Comparison of ENCODE assay signal across 16 cellular contexts in the genomic region with DNA sequence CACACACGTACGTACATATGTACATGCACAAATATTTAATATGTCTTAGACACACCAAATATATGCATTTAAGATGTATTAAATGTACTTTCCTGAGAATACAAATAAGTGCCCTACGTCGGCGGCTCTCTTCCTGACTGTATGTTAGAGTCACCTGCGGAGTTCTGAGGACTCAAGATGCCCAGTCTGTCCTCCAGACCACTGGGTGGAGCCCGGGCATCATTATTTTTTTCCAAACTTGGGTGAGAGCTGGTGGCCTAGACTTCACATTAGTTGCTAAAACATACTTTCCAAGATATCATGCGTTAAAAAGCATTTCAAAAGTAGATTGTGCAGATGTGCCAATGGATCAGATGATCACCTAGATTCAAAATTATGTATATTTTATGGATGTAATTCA. TPM values are rescaled to one million over a fixed set of nuclear protein-coding genes. Genes with fewer than 3 reads are reported as not detected.
DNase-seq lines count a peak whose midpoint lies in the region; ATAC-seq and TF ChIP-seq lines count a peak whose summit lies in the region.
"Had no signal": no experiment of that assay in that cellular context is flagged by ENCODE, and none has a peak within 500 bp of the region (broad histone marks: within the 10 kb centered on the region; RNA-seq: fewer than 3 reads in every experiment).

No MANE protein-coding gene starts in this region.

- no peak overlapping the region for H2AFZ ChIP-seq in hepatocyte
- H2AFZ ChIP-seq: GM23248 had no signal

- intact Hi-C loops in CD4-positive, alpha-beta memory T cell (cut with micrococcal nuclease): loop anchor here (1.0 to 10.0 kb wide), 6 partner anchors 34 to 656 kb away; no protein-coding TSS in a partner anchor
- intact Hi-C loops in activated CD8-positive, alpha-beta T cell treated with anti-CD3 and anti-CD28 coated beads for 36 hours (cut with micrococcal nuclease): loop anchor here (5.0 kb wide), 1 partner anchor 336 kb away; no protein-coding TSS in a partner anchor
- intact Hi-C loops in dorsolateral prefrontal cortex (cut with DNase I): loop anchor here in 1 of 2 donors (10.0 kb wide), 1 partner anchor 114 kb away; no protein-coding TSS in a partner anchor

- no peak for TF ChIP-seq CTCF in activated CD8-positive, alpha-beta T cell treated with anti-CD3 and anti-CD28 coated beads for 36 hours (IDR thresholded peaks at IDR 0.05)
- TF ChIP-seq CTCF in hepatocyte (IDR thresholded peaks at IDR 0.05; ENCODE audit: poor library complexity) (no peak), dorsolateral prefrontal cortex (IDR thresholded peaks at IDR 0.05 in 54 of 56, conservative IDR thresholded peaks at IDR 0.05 in 2 of 56; ENCODE audit: low read depth in 1 of 56, partially characterized antibody in 56 of 56) (no peak)

- peaks cover 36 to 61% (median 54%) of the 10 kb centered on the region in 4 donors for H3K4me1 Mint-ChIP-seq in CD4-positive, alpha-beta memory T cell
- H3K4me1 Mint-ChIP-seq in activated CD8-positive, alpha-beta T cell treated with anti-CD3 and anti-CD28 coated beads for 36 hours (ENCODE audit: low read depth): peaks cover 58% of the 10 kb centered on the region

- CTCF ChIA-PET in CD4-positive, alpha-beta memory T cell (lab: Charles Lee; ENCODE audit: partially characterized antibody): interaction anchor here (1.1 to 6.3 kb wide), 11 partner anchors 10 to 119 kb away, joined by 3 to 71 read pairs (median 5); no protein-coding TSS in a partner anchor
- CTCF ChIA-PET in activated CD8-positive, alpha-beta T cell treated with anti-CD3 and anti-CD28 coated beads for 36 hours (lab: Charles Lee): interaction anchor here (0.6 to 3.6 kb wide), 7 partner anchors 60 to 117 kb away, joined by 3 to 23 read pairs (median 4); no protein-coding TSS in a partner anchor

- ATAC-seq in activated CD8-positive, alpha-beta T cell treated with anti-CD3 and anti-CD28 coated beads for 36 hours: no peak
- ATAC-seq: SK-N-SH treated with all-trans-retinoic acid at 6 μM for 48 hours had no signal

- H3K27me3 ChIP-seq in CD4-positive, alpha-beta memory T cell (ENCODE audit: insufficient read depth, low read length): no peaks in the 10 kb centered on the region
- H3K27me3 ChIP-seq in hepatocyte: peaks cover 4% of the 10 kb centered on the region
- H3K27me3 ChIP-seq in dorsolateral prefrontal cortex: peaks cover 0 to 5% (median 0%) of the 10 kb centered on the region in 45 donors
- H3K27me3 ChIP-seq: ovary, sigmoid colon had no signal

- peak overlapping the region in 7 of 8 donors; percentile 77 to 99 (median 95) for H3K4me3 Mint-ChIP-seq in CD4-positive, alpha-beta memory T cell
- H3K4me3 Mint-ChIP-seq in activated CD8-positive, alpha-beta T cell treated with anti-CD3 and anti-CD28 coated beads for 36 hours: peak overlapping the region; percentile 96

- H3K9me3 ChIP-seq in CD4-positive, alpha-beta memory T cell (ENCODE audit: control insufficient read depth in 1 of 2, low read length in 2 of 2): no peaks in the 10 kb centered on the region
- no peaks in the 10 kb centered on the region for H3K9me3 ChIP-seq in hepatocyte (ENCODE audit: low read depth)
- H3K9me3 ChIP-seq: ovary, sigmoid colon, thoracic aorta had no signal

- POLR2A ChIA-PET in CD4-positive, alpha-beta memory T cell (lab: Charles Lee; ENCODE audit: partially characterized antibody): interaction anchor here (1.5 to 4.7 kb wide), 5 partner anchors 10 to 107 kb away, joined by 4 to 27 read pairs (median 6); no protein-coding TSS in a partner anchor
- POLR2A ChIA-PET in activated CD8-positive, alpha-beta T cell treated with anti-CD3 and anti-CD28 coated beads for 36 hours (lab: Charles Lee): interaction anchor here (1.1 kb wide), 1 partner anchor 10 kb away, joined by 3 read pairs; no protein-coding TSS in a partner anchor

- H3K27me3 Mint-ChIP-seq in CD4-positive, alpha-beta memory T cell: no peaks in the 10 kb centered on the region
- no peaks in the 10 kb centered on the region for H3K27me3 Mint-ChIP-seq in activated CD8-positive, alpha-beta T cell treated with anti-CD3 and anti-CD28 coated beads for 36 hours

- peaks cover 17 to 29% of the 10 kb centered on the region in 2 donors for H3K36me3 Mint-ChIP-seq in CD4-positive, alpha-beta memory T cell
- peaks cover 27% of the 10 kb centered on the region for H3K36me3 Mint-ChIP-seq in activated CD8-positive, alpha-beta T cell treated with anti-CD3 and anti-CD28 coated beads for 36 hours (ENCODE audit: low read depth)

- H3K9me3 Mint-ChIP-seq in CD4-positive, alpha-beta memory T cell: peaks cover 0 to 3% (median 0%) of the 10 kb centered on the region in 8 donors
- peaks cover 7% of the 10 kb centered on the region for H3K9me3 Mint-ChIP-seq in activated CD8-positive, alpha-beta T cell treated with anti-CD3 and anti-CD28 coated beads for 36 hours

- 98% methylated on average over 8 of the region's 8 CpGs for WGBS in hepatocyte (ENCODE audit: low lambda C conversion rate, missing lambda C conversion rate)

- H3K27ac Mint-ChIP-seq in CD4-positive, alpha-beta memory T cell: peak overlapping the region in 4 of 7 donors; percentile 53 to 95 (median 78)
- H3K27ac Mint-ChIP-seq in activated CD8-positive, alpha-beta T cell treated with anti-CD3 and anti-CD28 coated beads for 36 hours: no peak overlapping the region

- H3K79me2 ChIP-seq in hepatocyte: no peaks in the 10 kb centered on the region

- H4K20me1 ChIP-seq in hepatocyte (ENCODE audit: insufficient read depth, poor library complexity, severe bottlenecking): no peaks in the 10 kb centered on the region

- peak overlapping the region in 1 of 2 donors; percentile 8 for H3K4me3 ChIP-seq in CD4-positive, alpha-beta memory T cell (ENCODE audit: low read length in 2 of 2)
- H3K4me3 ChIP-seq in GM08714 (ENCODE audit: low read length): peak overlapping the region; percentile 87
- no peak overlapping the region for H3K4me3 ChIP-seq in hepatocyte
- no peak overlapping the region for H3K4me3 ChIP-seq in dorsolateral prefrontal cortex
- H3K4me3 ChIP-seq: GM23248, ovary, sigmoid colon, thoracic aorta had no signal

- H3K4me2 ChIP-seq in hepatocyte: peak overlapping the region; percentile 17

- no peaks in the 10 kb centered on the region for H3K9me2 ChIP-seq in hepatocyte (replicated peaks; ENCODE audit: insufficient read depth)

- H3K27ac ChIP-seq in CD4-positive, alpha-beta memory T cell (ENCODE audit: low read depth, low read length): no peak overlapping the region
- H3K27ac ChIP-seq in hepatocyte (no peak overlapping the region), dorsolateral prefrontal cortex (no peak overlapping the region)
- H3K27ac ChIP-seq: GM23248, ovary, sigmoid colon, thoracic aorta had no signal

- H3K4me1 ChIP-seq in CD4-positive, alpha-beta memory T cell (ENCODE audit: insufficient read depth, low read length): peaks cover 53% of the 10 kb centered on the region
- no peaks in the 10 kb centered on the region for H3K4me1 ChIP-seq in hepatocyte (ENCODE audit: insufficient read depth)

- H3K36me3 ChIP-seq in CD4-positive, alpha-beta memory T cell (ENCODE audit: insufficient read depth, low read length): no peaks in the 10 kb centered on the region
- H3K36me3 ChIP-seq in hepatocyte (replicated peaks; ENCODE audit: insufficient read depth, low read depth): no peaks in the 10 kb centered on the region
- H3K36me3 ChIP-seq: ovary, sigmoid colon, thoracic aorta had no signal

- DNase-seq in CD4-positive, alpha-beta memory T cell: no peak
- peak; percentile 30 for DNase-seq in activated CD8-positive, alpha-beta T cell treated with anti-CD3 and anti-CD28 coated beads for 36 hours
- DNase-seq in hepatocyte (ENCODE audit: low spot score) (no peak), islet precursor cell (no peak), amygdala (lab: John Stamatoyannopoulos, UW) (no peak), dorsolateral prefrontal cortex (no peak)
- DNase-seq: activated CD8-positive, alpha-beta memory T cell treated with anti-CD3 and anti-CD28 coated beads for 24 hours; GM23248; NCI-H187; NCI-H446; ovary; sigmoid colon; stimulated activated CD4-positive, alpha-beta T cell treated with anti-CD3 and anti-CD28 coated beads, Interleukin-1b, Interleukin-23, amount 100 ng/mL, for 48 hours had no signal

RNA-seq across cellular contexts. Expression of a gene that starts 2.9 kb away (rescaled TPM):
- total RNA-seq in CD4-positive, alpha-beta memory T cell: 10 to 100 TPM in 1 of 2 experiments, 1 to 10 TPM in 1; 9.5 to 11.0 TPM
- 10 to 100 TPM; 12.4 to 18.4 TPM for polyA plus RNA-seq in CD4-positive, alpha-beta memory T cell
- total RNA-seq in activated CD8-positive, alpha-beta T cell treated with anti-CD3 and anti-CD28 coated beads for 36 hours: 10 to 100 TPM; 15.0 to 15.8 TPM
- total RNA-seq in hepatocyte (19.3 and 25.5 TPM in 2 replicates), dorsolateral prefrontal cortex (10 to 100 TPM in 1 of 120 experiments, 1 to 10 TPM in 96, under 1 TPM in 19, not detected in 4; 0.22 to 10.2 (median 2.3) TPM)
- 17.1 and 19.7 TPM in 2 replicates for polyA plus RNA-seq in hepatocyte

RNA-seq across cellular contexts. Expression of a gene that starts 47.1 kb away (rescaled TPM):
- total RNA-seq in CD4-positive, alpha-beta memory T cell: under 1 TPM; 0.26 to 0.33 TPM
- polyA plus RNA-seq in CD4-positive, alpha-beta memory T cell: under 1 TPM in 1 of 2 donors, not detected in 1; 0.29 TPM
- under 1 TPM; 0.09 to 0.20 TPM for total RNA-seq in activated CD8-positive, alpha-beta T cell treated with anti-CD3 and anti-CD28 coated beads for 36 hours
- total RNA-seq in hepatocyte (13.1 and 15.6 TPM in 2 replicates), dorsolateral prefrontal cortex (100 to 1,000 TPM in 1 of 120 experiments, 10 to 100 TPM in 49, 1 to 10 TPM in 49, under 1 TPM in 15, not detected in 6; 0.11 to 104 (median 8.3) TPM)
- polyA plus RNA-seq in hepatocyte: 5.2 and 6.0 TPM in 2 replicates
- total RNA-seq: GM23248 had no signal
